27 cellular contexts compared by ENCODE assay signal in the genomic region with DNA sequence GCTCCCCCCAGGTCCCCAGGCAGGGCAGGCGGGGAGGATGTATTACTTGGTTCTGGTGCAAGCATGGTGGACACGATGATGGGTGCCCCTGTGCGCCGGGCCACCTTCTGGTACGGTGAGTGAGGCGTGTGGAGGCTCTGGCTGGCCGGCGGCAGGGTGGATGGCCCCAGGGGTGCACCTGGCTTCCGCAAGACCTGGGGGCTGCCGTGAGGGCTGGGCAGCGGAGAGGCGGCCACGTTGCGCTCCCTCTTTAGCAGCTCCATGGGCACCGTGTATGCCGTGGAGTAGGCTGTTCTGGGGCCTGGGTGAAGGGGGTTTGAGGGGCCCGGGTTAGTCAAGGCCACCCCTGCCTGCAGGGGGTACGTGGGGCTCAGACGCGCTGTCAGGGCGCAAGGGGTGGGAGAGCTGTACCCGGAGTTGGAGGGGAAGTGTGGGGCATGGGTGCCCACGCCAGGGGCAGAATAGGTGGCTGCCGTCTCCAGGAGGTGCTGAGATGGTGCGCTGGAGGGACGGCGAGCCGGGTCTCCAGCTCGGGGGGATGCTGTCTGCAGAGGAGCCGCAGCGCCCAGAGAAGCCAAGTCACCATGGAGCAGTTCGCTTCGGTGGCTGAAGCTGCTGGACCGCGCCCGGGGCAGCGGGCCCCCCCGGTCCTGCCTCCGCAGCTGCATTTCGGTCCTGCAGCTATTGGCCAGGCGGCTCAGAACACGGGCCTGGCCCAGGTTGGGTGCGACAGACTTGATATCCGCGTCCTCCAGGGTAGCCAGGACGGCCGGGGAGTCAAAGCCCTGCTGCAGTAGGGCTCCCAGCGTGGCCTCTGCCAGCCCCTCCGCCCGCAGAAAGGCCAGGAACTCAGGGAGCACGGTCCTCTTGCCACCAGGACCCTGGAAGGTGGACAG.
DNase-seq lines count a peak whose midpoint lies in the region; ATAC-seq, FAIRE-seq and TF ChIP-seq lines count a peak whose summit lies in the region.
"Had no signal": no experiment of that assay in that cellular context is flagged by ENCODE, and none has a peak within 500 bp of the region (broad histone marks: within the 10 kb centered on the region; RNA-seq: fewer than 3 reads in every experiment).

No MANE protein-coding gene starts in this region.

- peaks cover 21% of the 10 kb centered on the region for H3K4me1 Mint-ChIP-seq in astrocyte (ENCODE audit: low read depth, unreplicated experiment)
- peaks cover 20 to 47% of the 10 kb centered on the region in 2 donors for H3K4me1 Mint-ChIP-seq in natural killer cell treated with Interleukin-12 subunit alpha and Interleukin-12 subunit beta and Interleukin-15 and Interleukin-18, amount 100 ng/mL, for 72 hours (ENCODE audit: low read depth in 2 of 2)
- H3K4me1 Mint-ChIP-seq: stimulated activated effector memory CD8-positive, alpha-beta T cell treated with anti-CD3 and anti-CD28 coated beads, Interleukin-12 subunit alpha, Interleukin-12 subunit beta, amount 100 ng/mL, for 72 hours had no signal

- DNase-seq in left ventricle myocardium inferior (no peak), left cardiac atrium (no peak), astrocyte (ENCODE audit: low read depth) (no peak), aorta (peak; percentile 35 to 66), HTR-8/SVneo (ENCODE audit: insufficient read length, low spot score) (no peak), hypothalamus (lab: John Stamatoyannopoulos, UW) (no peak)
- DNase-seq in natural killer cell treated with Interleukin-12 subunit alpha and Interleukin-12 subunit beta and Interleukin-15 and Interleukin-18, amount 100 ng/mL, for 72 hours (ENCODE audit: low spot score), result no peak
- DNase-seq: activated CD4-positive, alpha-beta T cell treated with anti-CD3 and anti-CD28 coated beads for 4 hours; activated CD8-positive, alpha-beta T cell treated with anti-CD3 and anti-CD28 coated beads, Interleukin-2, amount 10 ng/mL, durations not matched to agents 7 days and 5 days; activated naive CD4-positive, alpha-beta T cell treated with anti-CD3 and anti-CD28 coated beads for 36 hours; Calu3; DND-41; Kasumi-1; NCI-H1417 treated with DMSO at 0.1 percent for 48 hours; NCI-H2081; NCI-H2227 treated with DMSO at 0.1 percent for 48 hours; NK-92 treated with Interleukin-12 subunit alpha and Interleukin-12 subunit beta, amount 100 ng/mL, for 24 hours; PC-3; stimulated activated CD4-positive, alpha-beta T cell treated with anti-CD3 and anti-CD28 coated beads, Interleukin-15, amount 100 ng/mL, for 24 hours; substantia nigra; upper lobe of right lung had no signal

- peaks cover 90% of the 10 kb centered on the region for H4K20me1 ChIP-seq in astrocyte (ENCODE audit: insufficient read depth, low read length)

- peaks cover 8% of the 10 kb centered on the region for H3K36me3 ChIP-seq in left ventricle myocardium inferior
- H3K36me3 ChIP-seq in astrocyte (ENCODE audit: insufficient read depth, low read length), result no peaks in the 10 kb centered on the region
- no peaks in the 10 kb centered on the region for H3K36me3 ChIP-seq in aorta (ENCODE audit: control insufficient read depth in 1 of 2, insufficient read depth in 2 of 2, low read length in 1 of 2)

- no peak overlapping the region for H3K4me2 ChIP-seq in astrocyte (ENCODE audit: low read length)

- H3K27ac Mint-ChIP-seq in astrocyte (ENCODE audit: unreplicated experiment), result peak overlapping the region; percentile 53
- no peak overlapping the region for H3K27ac Mint-ChIP-seq in natural killer cell treated with Interleukin-12 subunit alpha and Interleukin-12 subunit beta and Interleukin-15 and Interleukin-18, amount 100 ng/mL, for 72 hours
- H3K27ac Mint-ChIP-seq: activated CD8-positive, alpha-beta T cell treated with anti-CD3 and anti-CD28 coated beads, Interleukin-2, amount 10 ng/mL, durations not matched to agents 7 days and 5 days; activated naive CD4-positive, alpha-beta T cell treated with anti-CD3 and anti-CD28 coated beads for 36 hours; stimulated activated effector memory CD8-positive, alpha-beta T cell treated with anti-CD3 and anti-CD28 coated beads, Interleukin-12 subunit alpha, Interleukin-12 subunit beta, amount 100 ng/mL, for 72 hours had no signal

- H3K9me3 Mint-ChIP-seq in astrocyte (ENCODE audit: unreplicated experiment), result peaks cover 1% of the 10 kb centered on the region
- no peaks in the 10 kb centered on the region for H3K9me3 Mint-ChIP-seq in natural killer cell treated with Interleukin-12 subunit alpha and Interleukin-12 subunit beta and Interleukin-15 and Interleukin-18, amount 100 ng/mL, for 72 hours
- H3K9me3 Mint-ChIP-seq: activated naive CD4-positive, alpha-beta T cell treated with anti-CD3 and anti-CD28 coated beads for 36 hours; stimulated activated effector memory CD8-positive, alpha-beta T cell treated with anti-CD3 and anti-CD28 coated beads, Interleukin-12 subunit alpha, Interleukin-12 subunit beta, amount 100 ng/mL, for 72 hours had no signal

- TF ChIP-seq CTCF in left ventricle myocardium inferior (IDR thresholded peaks at IDR 0.05; ENCODE audit: borderline replicate concordance) (no peak), astrocyte (IDR thresholded peaks at IDR 0.05; ENCODE audit: insufficient read depth, low read depth, low read length) (no peak)

- ATAC-seq in left cardiac atrium (no peak), aorta (ENCODE audit: low FRiP score) (peak; percentile 12), HG03025 (IDR thresholded peaks at IDR 0.05; ENCODE audit: low FRiP score, unreplicated experiment) (no peak)
- ATAC-seq in natural killer cell treated with Interleukin-12 subunit alpha and Interleukin-12 subunit beta and Interleukin-15 and Interleukin-18, amount 100 ng/mL, for 72 hours, result peak; percentile 15 to 25
- ATAC-seq: activated CD8-positive, alpha-beta T cell treated with anti-CD3 and anti-CD28 coated beads, Interleukin-2, amount 10 ng/mL, durations not matched to agents 7 days and 5 days; gastroesophageal sphincter; left lung; PC-3; stimulated activated effector memory CD8-positive, alpha-beta T cell treated with anti-CD3 and anti-CD28 coated beads, Interleukin-12 subunit alpha, Interleukin-12 subunit beta, amount 100 ng/mL, for 72 hours; upper lobe of right lung had no signal

- peaks cover 17% of the 10 kb centered on the region for H3K36me3 Mint-ChIP-seq in astrocyte (ENCODE audit: low read depth, unreplicated experiment)
- no peaks in the 10 kb centered on the region for H3K36me3 Mint-ChIP-seq in natural killer cell treated with Interleukin-12 subunit alpha and Interleukin-12 subunit beta and Interleukin-15 and Interleukin-18, amount 100 ng/mL, for 72 hours
- H3K36me3 Mint-ChIP-seq: stimulated activated effector memory CD8-positive, alpha-beta T cell treated with anti-CD3 and anti-CD28 coated beads, Interleukin-12 subunit alpha, Interleukin-12 subunit beta, amount 100 ng/mL, for 72 hours had no signal

- no peak overlapping the region for H3K9ac ChIP-seq in astrocyte (ENCODE audit: low read length)

- FAIRE-seq in astrocyte (lab: Jason Lieb, UNC) (no peak), HTR-8/SVneo (lab: Jason Lieb, UNC) (no peak)
- FAIRE-seq: H54 had no signal

- no peak overlapping the region for H3K4me3 ChIP-seq in left ventricle myocardium inferior
- no peak overlapping the region for H3K4me3 ChIP-seq in astrocyte (ENCODE audit: insufficient read depth, low read depth, low read length)
- no peak overlapping the region for H3K4me3 ChIP-seq in aorta (ENCODE audit: low read length in 2 of 2)
- H3K4me3 ChIP-seq: gastroesophageal sphincter, left lung, upper lobe of right lung had no signal

- no peak overlapping the region for H2AFZ ChIP-seq in astrocyte (ENCODE audit: low read depth, low read length)

- H3K27ac ChIP-seq in left ventricle myocardium inferior (replicated peaks) (peak overlapping the region; percentile 73), astrocyte (ENCODE audit: low read depth, low read length) (no peak overlapping the region), aorta (ENCODE audit: low read depth in 1 of 2, low read length in 2 of 2) (no peak overlapping the region)
- H3K27ac ChIP-seq: gastroesophageal sphincter, HL-60, left lung, upper lobe of right lung had no signal

- intact Hi-C loops in left ventricle myocardium inferior (cut with micrococcal nuclease) (no loop called here), left cardiac atrium (cut with DNase I) (no loop called here), aorta (cut with DNase I) (no loop called here)

- 94% methylated on average over 50 to 51 of the region's 51 CpGs for WGBS in aorta, 2 donors

- H3K27me3 ChIP-seq in left ventricle myocardium inferior (ENCODE audit: low read depth) (no peaks in the 10 kb centered on the region), astrocyte (ENCODE audit: insufficient read depth, low read length) (no peaks in the 10 kb centered on the region), aorta (ENCODE audit: control insufficient read depth in 1 of 2, insufficient read depth in 2 of 2, low read length in 1 of 2) (no peaks in the 10 kb centered on the region)
- H3K27me3 ChIP-seq: gastroesophageal sphincter, left lung, upper lobe of right lung had no signal

- peaks cover 79% of the 10 kb centered on the region for H3K79me2 ChIP-seq in astrocyte (ENCODE audit: insufficient read depth, low read length)

- H3K9me3 ChIP-seq in left ventricle myocardium inferior (replicated peaks) (no peaks in the 10 kb centered on the region), astrocyte (ENCODE audit: insufficient read depth, low read depth, low read length) (no peaks in the 10 kb centered on the region), aorta (ENCODE audit: control insufficient read depth, low read length) (no peaks in the 10 kb centered on the region)
- H3K9me3 ChIP-seq: gastroesophageal sphincter, left lung, upper lobe of right lung had no signal

- no peak overlapping the region for H3K4me3 Mint-ChIP-seq in astrocyte (ENCODE audit: unreplicated experiment)
- H3K4me3 Mint-ChIP-seq in natural killer cell treated with Interleukin-12 subunit alpha and Interleukin-12 subunit beta and Interleukin-15 and Interleukin-18, amount 100 ng/mL, for 72 hours, result no peak overlapping the region
- H3K4me3 Mint-ChIP-seq: activated CD8-positive, alpha-beta T cell treated with anti-CD3 and anti-CD28 coated beads, Interleukin-2, amount 10 ng/mL, durations not matched to agents 7 days and 5 days; activated naive CD4-positive, alpha-beta T cell treated with anti-CD3 and anti-CD28 coated beads for 36 hours; stimulated activated effector memory CD8-positive, alpha-beta T cell treated with anti-CD3 and anti-CD28 coated beads, Interleukin-12 subunit alpha, Interleukin-12 subunit beta, amount 100 ng/mL, for 72 hours had no signal

- no peaks in the 10 kb centered on the region for H3K27me3 Mint-ChIP-seq in astrocyte (ENCODE audit: low read depth, unreplicated experiment)
- no peaks in the 10 kb centered on the region for H3K27me3 Mint-ChIP-seq in natural killer cell treated with Interleukin-12 subunit alpha and Interleukin-12 subunit beta and Interleukin-15 and Interleukin-18, amount 100 ng/mL, for 72 hours

- peaks cover 89% of the 10 kb centered on the region for H3K4me1 ChIP-seq in left ventricle myocardium inferior
- peaks cover 19% of the 10 kb centered on the region for H3K4me1 ChIP-seq in astrocyte (ENCODE audit: insufficient read depth, low read length)
- H3K4me1 ChIP-seq in aorta (ENCODE audit: control insufficient read depth in 1 of 2, insufficient read depth in 2 of 2, low read length in 2 of 2), result peaks cover 0 to 6% of the 10 kb centered on the region in 2 donors

Comparison
In these comparisons a context has a peak if more than half of its experiments do, and no peak if none do; other contexts are left out.
1. DNase-seq: peak in aorta (2 of 2); none in left ventricle myocardium inferior (single experiment), left cardiac atrium (single experiment), astrocyte (single experiment), natural killer cell treated with Interleukin-12 subunit alpha and Interleukin-12 subunit beta and Interleukin-15 and Interleukin-18, amount 100 ng/mL, for 72 hours (single experiment), HTR-8/SVneo (single experiment) and hypothalamus (0 of 51).
2. ATAC-seq: peak in natural killer cell treated with Interleukin-12 subunit alpha and Interleukin-12 subunit beta and Interleukin-15 and Interleukin-18, amount 100 ng/mL, for 72 hours (2 of 2) and aorta (single experiment); none in left cardiac atrium (0 of 2) and HG03025 (single experiment).